ENCODE assay signal across 31 cellular contexts in genomic region chr17:246851-247421, GRCh38.
A peak's percentile ranks its signal among the peaks of the same experiment; 100 is the strongest.
DNase-seq lines count a peak whose midpoint lies in the region; ATAC-seq, FAIRE-seq and TF ChIP-seq lines count a peak whose summit lies in the region.
"Had no signal": no experiment of that assay in that cellular context is flagged by ENCODE, and none has a peak within 500 bp of the region (broad histone marks: within the 10 kb centered on the region; RNA-seq: fewer than 3 reads in every experiment).

No MANE protein-coding gene starts in this region.

- peaks cover 6% of the 10 kb centered on the region for H3K36me3 Mint-ChIP-seq in glutamatergic neuron (ENCODE audit: unreplicated experiment)
- H3K36me3 Mint-ChIP-seq: brain, neural progenitor cell had no signal

- H3K4me1 ChIP-seq in heart left ventricle (no peaks in the 10 kb centered on the region), right atrium auricular region (no peaks in the 10 kb centered on the region), kidney (ENCODE audit: control insufficient read depth in 1 of 2, insufficient read depth in 1 of 2, low read depth in 1 of 2, low read length in 2 of 2) (peaks cover 0 to 4% of the 10 kb centered on the region in 2 donors), pancreas (no peaks in the 10 kb centered on the region), A673 (ENCODE audit: insufficient read depth, low read length, poor library complexity, severe bottlenecking) (no peaks in the 10 kb centered on the region)
- H3K4me1 ChIP-seq: esophagus squamous epithelium, foreskin keratinocyte, heart right ventricle, neural progenitor cell, prostate gland, uterus had no signal

- peaks cover 5% of the 10 kb centered on the region for H3K27me3 Mint-ChIP-seq in glutamatergic neuron (ENCODE audit: unreplicated experiment)

- 85 to 90% (median 88%) methylated on average over 22 to 23 of the region's 23 CpGs for WGBS in heart left ventricle, 4 donors
- WGBS in pancreas, 2 donors = 89% methylated on average over 23 of the region's 23 CpGs

- no peak for TF ChIP-seq POLR2A in heart left ventricle (IDR thresholded peaks at IDR 0.05)

- no TSS peak for BruUV-seq in A673 (replicated peaks; lab: Mats Ljungman, UMichigan)

- no peak for TF ChIP-seq CTCF in heart left ventricle (IDR thresholded peaks at IDR 0.05)
- TF ChIP-seq CTCF in right atrium auricular region (IDR thresholded peaks at IDR 0.05) = no peak
- TF ChIP-seq CTCF in kidney (IDR thresholded peaks at IDR 0.05; ENCODE audit: borderline replicate concordance, extremely low read depth, insufficient read depth) = no peak
- no peak for TF ChIP-seq CTCF in pancreas (IDR thresholded peaks at IDR 0.05)
- TF ChIP-seq CTCF in glutamatergic neuron (IDR thresholded peaks at IDR 0.05; ENCODE audit: partially characterized antibody, unreplicated experiment) = no peak
- no peak for TF ChIP-seq CTCF in A673 (conservative IDR thresholded peaks at IDR 0.05; ENCODE audit: low read depth, low read length)

- no peak overlapping the region for H3K27ac Mint-ChIP-seq in glutamatergic neuron (ENCODE audit: unreplicated experiment)
- H3K27ac Mint-ChIP-seq: activated T-cell treated with anti-CD3 and anti-CD28 coated beads, Interleukin-2, amount 50 U/mL, for 72 hours; brain; memory B cell had no signal

- no peak overlapping the region for H3K9ac ChIP-seq in kidney (ENCODE audit: low read length in 2 of 2)
- H3K9ac ChIP-seq: neural progenitor cell had no signal

- no peak overlapping the region for H3K27ac ChIP-seq in heart left ventricle
- no peak overlapping the region for H3K27ac ChIP-seq in right atrium auricular region
- no peak overlapping the region for H3K27ac ChIP-seq in kidney (ENCODE audit: low read depth in 2 of 2, low read length in 2 of 2)
- H3K27ac ChIP-seq in pancreas = no peak overlapping the region
- H3K27ac ChIP-seq in A673 (ENCODE audit: low read depth, low read length, poor library complexity, severe bottlenecking) = no peak overlapping the region
- H3K27ac ChIP-seq: foreskin keratinocyte, heart right ventricle, neural progenitor cell, prostate gland, skin epidermis, uterus, VCaP had no signal

- no peak overlapping the region for H3K4me3 ChIP-seq in heart left ventricle
- H3K4me3 ChIP-seq in right atrium auricular region = no peak overlapping the region
- H3K4me3 ChIP-seq in kidney (ENCODE audit: low read length in 2 of 2) = no peak overlapping the region
- no peak overlapping the region for H3K4me3 ChIP-seq in pancreas
- H3K4me3 ChIP-seq in A673 (ENCODE audit: low read depth, low read length, poor library complexity, severe bottlenecking) = no peak overlapping the region
- H3K4me3 ChIP-seq: esophagus squamous epithelium, GM12878, heart right ventricle, neural progenitor cell, prostate gland, skin epidermis, uterus had no signal

- intact Hi-C loops in heart left ventricle (cut with DNase I) = no loop called here
- intact Hi-C loops in kidney (cut with DNase I) = no loop called here
- intact Hi-C loops in pancreas (cut with DNase I) = no loop called here
- intact Hi-C loops in A673 (cut with micrococcal nuclease; ENCODE audit: unreplicated experiment) = no loop called here

- peaks cover 10% of the 10 kb centered on the region for H3K9me3 Mint-ChIP-seq in glutamatergic neuron (ENCODE audit: unreplicated experiment)
- H3K9me3 Mint-ChIP-seq: activated T-cell treated with anti-CD3 and anti-CD28 coated beads, Interleukin-2, amount 50 U/mL, for 72 hours; memory B cell had no signal

- POLR2A ChIA-PET in A673 (lab: Charles Lee; ENCODE audit: low non-redundant PET) = no interaction called here

- FAIRE-seq in kidney (lab: Jason Lieb, UNC) (no peak), pancreas (lab: Jason Lieb, UNC) (no peak)
- FAIRE-seq: endometrium, GM12878, H54 had no signal

- H3K4me1 Mint-ChIP-seq in glutamatergic neuron (ENCODE audit: low read depth, unreplicated experiment) = peaks cover 4% of the 10 kb centered on the region
- H3K4me1 Mint-ChIP-seq: brain, neural progenitor cell had no signal

- no peak overlapping the region for H3K4me3 Mint-ChIP-seq in glutamatergic neuron (ENCODE audit: unreplicated experiment)
- H3K4me3 Mint-ChIP-seq: activated T-cell treated with anti-CD3 and anti-CD28 coated beads, Interleukin-2, amount 50 U/mL, for 72 hours; brain; memory B cell; neural progenitor cell had no signal

- H3K9me3 ChIP-seq in heart left ventricle (no peaks in the 10 kb centered on the region), right atrium auricular region (no peaks in the 10 kb centered on the region), kidney (ENCODE audit: control insufficient read depth in 1 of 2, low read length in 2 of 2) (no peaks in the 10 kb centered on the region), pancreas (no peaks in the 10 kb centered on the region), A673 (ENCODE audit: low read depth, low read length, poor library complexity, severe bottlenecking) (no peaks in the 10 kb centered on the region)
- H3K9me3 ChIP-seq: esophagus squamous epithelium, heart right ventricle, prostate gland, uterus had no signal

- H3K36me3 ChIP-seq in heart left ventricle (no peaks in the 10 kb centered on the region), right atrium auricular region (no peaks in the 10 kb centered on the region), kidney (ENCODE audit: control insufficient read depth in 1 of 2, insufficient read depth in 2 of 2, low read length in 2 of 2) (peaks cover 5 to 8% of the 10 kb centered on the region in 2 donors), pancreas (peaks cover 0 to 12% (median 8%) of the 10 kb centered on the region in 3 donors), A673 (ENCODE audit: insufficient read depth, low read length, poor library complexity, severe bottlenecking) (no peaks in the 10 kb centered on the region)
- H3K36me3 ChIP-seq: neural progenitor cell, prostate gland, uterus had no signal

- CTCF ChIA-PET in A673 (lab: Charles Lee) = no interaction called here

- H3K27me3 ChIP-seq in heart left ventricle (no peaks in the 10 kb centered on the region), right atrium auricular region (no peaks in the 10 kb centered on the region), pancreas (no peaks in the 10 kb centered on the region), A673 (replicated peaks; ENCODE audit: insufficient read depth, low read depth, low read length, poor library complexity) (no peaks in the 10 kb centered on the region)
- H3K27me3 ChIP-seq: esophagus squamous epithelium, foreskin keratinocyte, neural progenitor cell, uterus had no signal

- peak in 4 of 5 donors; percentile 2 to 21 (median 10) for DNase-seq in heart left ventricle
- DNase-seq in right atrium auricular region (ENCODE audit: low spot score) = no peak
- peak; percentile 46 for DNase-seq in kidney
- DNase-seq in pancreas = peak in 5 of 6 donors; percentile 1 to 62 (median 30)
- no peak for DNase-seq in glutamatergic neuron
- DNase-seq in A673 (ENCODE audit: low spot score) = no peak
- DNase-seq: activated CD4-positive, alpha-beta T cell treated with anti-CD3 and anti-CD28 coated beads, Interleukin-2, amount 50 U/mL, for 1 hour; activated naive CD4-positive, alpha-beta T cell treated with Interleukin-2 at 50 U/mL for 16 hours; activated T-cell treated with anti-CD3 and anti-CD28 coated beads, Interleukin-2, amount 50 U/mL, for 72 hours; amniotic stem cell; cerebellar nuclear complex; DMS153; esophagus squamous epithelium; foreskin keratinocyte; heart right ventricle; Karpas-422; NCI-H2029; NCI-H510A treated with DMSO at 0.1 percent for 48 hours; stimulated activated naive CD4-positive, alpha-beta T cell; T1000 had no signal

- ATAC-seq in heart left ventricle (no peak), pancreas (no peak), HG02885 (IDR thresholded peaks at IDR 0.05; ENCODE audit: poor library complexity, unreplicated experiment) (no peak)
- ATAC-seq: activated T-cell treated with anti-CD3 and anti-CD28 coated beads, Interleukin-2, amount 50 U/mL, for 72 hours; foreskin keratinocyte; GM12878 had no signal

Comparison
In these comparisons a context has a peak if more than half of its experiments do, and no peak if none do; other contexts are left out.
1. DNase-seq: peak in heart left ventricle (4 of 5), kidney (single experiment) and pancreas (5 of 6); none in right atrium auricular region (single experiment), glutamatergic neuron (single experiment) and A673 (single experiment).